ENCODE assay signal across 10 cellular contexts in the genomic region with DNA sequence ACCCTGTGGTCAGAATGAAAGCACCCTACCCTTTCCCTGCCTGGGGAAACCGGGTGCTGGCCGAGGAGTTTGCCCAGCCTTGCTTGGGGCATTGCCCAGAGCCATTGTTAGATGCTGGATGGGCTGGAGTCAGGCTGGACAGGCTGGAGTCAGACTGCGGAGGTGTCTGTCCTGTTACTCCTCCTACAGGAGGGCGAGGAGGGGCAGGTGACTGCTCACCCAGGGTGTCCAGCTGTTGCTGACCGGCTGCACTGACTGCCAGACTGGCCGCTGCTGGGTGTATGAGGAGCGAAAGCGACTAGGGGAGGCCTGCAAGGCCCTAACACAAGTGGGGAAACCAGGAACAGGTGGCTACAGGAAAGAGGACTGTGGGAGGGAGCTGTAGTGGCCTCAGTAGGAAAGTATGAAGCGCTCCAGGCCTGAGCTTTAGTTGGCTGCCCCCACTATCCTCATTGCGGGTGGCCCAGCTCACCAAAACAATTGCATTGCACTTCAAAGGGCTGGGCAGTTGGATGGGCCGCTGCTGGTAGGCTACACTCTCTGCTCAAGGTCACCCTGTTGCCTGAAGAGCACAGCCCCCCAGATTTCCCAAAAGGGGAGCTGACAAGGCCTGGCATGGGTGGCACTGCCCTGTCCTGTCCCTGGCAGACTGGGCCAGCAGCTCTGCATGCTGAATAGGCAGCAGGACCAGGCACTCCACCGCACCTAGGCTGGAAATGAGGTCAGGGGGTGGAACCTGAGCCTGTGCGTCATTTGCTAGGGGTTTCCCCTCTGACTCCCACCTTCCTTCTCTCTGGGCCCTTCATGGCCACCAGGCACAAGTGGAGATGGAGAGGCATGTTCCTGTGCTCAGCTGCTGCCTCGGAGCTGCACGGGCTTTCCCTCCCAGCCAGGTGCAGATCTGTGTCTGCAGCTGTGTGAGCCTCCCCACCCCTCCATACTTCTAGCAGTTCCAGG. TPM values are rescaled to one million over a fixed set of nuclear protein-coding genes. Genes with fewer than 3 reads are reported as not detected.
A peak's percentile ranks its signal among the peaks of the same experiment; 100 is the strongest.
DNase-seq lines count a peak whose midpoint lies in the region; ATAC-seq, FAIRE-seq and TF ChIP-seq lines count a peak whose summit lies in the region.
"Had no signal": no experiment of that assay in that cellular context is flagged by ENCODE, and none has a peak within 500 bp of the region (broad histone marks: within the 10 kb centered on the region; RNA-seq: fewer than 3 reads in every experiment).

No MANE protein-coding gene starts in this region.

- H3K9me3 Mint-ChIP-seq in stimulated activated naive CD8-positive, alpha-beta T cell treated with anti-CD3 and anti-CD28 coated beads, Interleukin-15, amount 100 ng/mL, for 72 hours, result no peaks in the 10 kb centered on the region

- H3K4me3 Mint-ChIP-seq in stimulated activated naive CD8-positive, alpha-beta T cell treated with anti-CD3 and anti-CD28 coated beads, Interleukin-15, amount 100 ng/mL, for 72 hours, result peak overlapping the region; percentile 64 to 68
- H3K4me3 Mint-ChIP-seq: B cell had no signal

- DNase-seq in A673 (ENCODE audit: low spot score) (no peak), HepG2 (ENCODE audit: low spot score) (no peak), NOMO-1 treated with DMSO at 0.1 percent for 48 hours (lab: John Stamatoyannopoulos, UW; ENCODE audit: unreplicated experiment) (no peak), foreskin melanocyte (no peak)
- peak; percentile 85 for DNase-seq in activated CD8-positive, alpha-beta memory T cell treated with anti-CD3 and anti-CD28 coated beads for 24 hours
- DNase-seq in stimulated activated naive CD8-positive, alpha-beta T cell treated with anti-CD3 and anti-CD28 coated beads, Interleukin-15, amount 100 ng/mL, for 72 hours, result peak; percentile 71 to 84

- no peak overlapping the region for H3K4me2 ChIP-seq in HepG2 (ENCODE audit: low read depth, low read length)

- no peak for TF ChIP-seq EP300 in HepG2 (IDR thresholded peaks at IDR 0.05; ENCODE audit: low read depth in 2 of 2, low read length in 2 of 2)
- TF ChIP-seq EP300 in HepG2 (CRISPR knock-in tag; IDR thresholded peaks at IDR 0.05; ENCODE audit: borderline replicate concordance), result no peak

- BruUV-seq in A673 (replicated peaks; lab: Mats Ljungman, UMichigan) (no TSS peak), HepG2 (replicated peaks; lab: Mats Ljungman, UMichigan) (no TSS peak)

- CTCF ChIA-PET in A673 (lab: Charles Lee) (interaction anchor here (0.6 to 1.8 kb wide), 2 partner anchors 11 to 94 kb away, joined by 4 to 5 read pairs; no protein-coding TSS in a partner anchor), HepG2 (lab: Yijun Ruan, JAX; ENCODE audit: low intra/inter-chr PET ratio, low total read pairs) (no interaction called here)

- no peak for TF ChIP-seq POLR2A in HepG2 (IDR thresholded peaks at IDR 0.05; ENCODE audit: insufficient read depth in 1 of 2, low read depth in 2 of 2, low read length in 2 of 2)

- H3K9ac ChIP-seq in HepG2 (ENCODE audit: insufficient read depth, low read depth, low read length), result no peak overlapping the region

- H3K36me3 ChIP-seq in A673 (ENCODE audit: insufficient read depth, low read length, poor library complexity, severe bottlenecking), result no peaks in the 10 kb centered on the region
- peaks cover 32 to 49% of the 10 kb centered on the region in 2 experiments for H3K36me3 ChIP-seq in HepG2 (replicated peaks in 1 of 2; ENCODE audit: control insufficient read depth in 1 of 2, insufficient read depth in 2 of 2, low read length in 2 of 2)

- intact Hi-C loops in A673 (cut with micrococcal nuclease; ENCODE audit: unreplicated experiment) (no loop called here), HepG2 (cut with micrococcal nuclease; ENCODE audit: unreplicated experiment) (no loop called here)

- H3K4me3 ChIP-seq in A673 (ENCODE audit: low read depth, low read length, poor library complexity, severe bottlenecking), result no peak overlapping the region
- no peak overlapping the region for H3K4me3 ChIP-seq in HepG2 (replicated peaks in 1 of 3; ENCODE audit: insufficient read depth in 1 of 3, low read depth in 2 of 3, low read length in 3 of 3)
- H3K4me3 ChIP-seq: PC-9 had no signal

- no peak for TF ChIP-seq CTCF in A673 (conservative IDR thresholded peaks at IDR 0.05; ENCODE audit: low read depth, low read length)
- no peak for TF ChIP-seq CTCF in HepG2 (CRISPR knock-in tag; IDR thresholded peaks at IDR 0.05)

- peak overlapping the region in 1 of 2 donors; percentile 86 for H3K27ac Mint-ChIP-seq in stimulated activated naive CD8-positive, alpha-beta T cell treated with anti-CD3 and anti-CD28 coated beads, Interleukin-15, amount 100 ng/mL, for 72 hours
- H3K27ac Mint-ChIP-seq: B cell had no signal

- H4K20me1 ChIP-seq in HepG2 (ENCODE audit: insufficient read depth, low read length), result peaks cover 10% of the 10 kb centered on the region

- H3K4me1 ChIP-seq in A673 (ENCODE audit: insufficient read depth, low read length, poor library complexity, severe bottlenecking), result peaks cover 30% of the 10 kb centered on the region
- peaks cover 31% of the 10 kb centered on the region for H3K4me1 ChIP-seq in HepG2 (ENCODE audit: insufficient read depth, low read length)

- in situ Hi-C loops in HepG2 (cut with HindIII; ENCODE audit: extremely low pct_ligation_motif_present, low pct_unique_long_range_greater_than_20kb), result no loop called here

- no peak overlapping the region for H2AFZ ChIP-seq in HepG2 (ENCODE audit: low read length)
- H2AFZ ChIP-seq: PC-9 had no signal

- H3K27me3 ChIP-seq in A673 (replicated peaks; ENCODE audit: insufficient read depth, low read depth, low read length, poor library complexity) (no peaks in the 10 kb centered on the region), HepG2 (ENCODE audit: control insufficient read depth in 1 of 2, insufficient read depth in 2 of 2, low read length in 2 of 2) (no peaks in the 10 kb centered on the region)

- no peak for TF ChIP-seq RAD21 in HepG2 (CRISPR knock-in tag; IDR thresholded peaks at IDR 0.05)

- ATAC-seq in HG02852 (IDR thresholded peaks at IDR 0.05; ENCODE audit: unreplicated experiment), result peak; percentile 57
- peak; percentile 4; the same call in 2 of the 3 replicates for ATAC-seq in HepG2
- peak; percentile 97 for ATAC-seq in stimulated activated naive CD8-positive, alpha-beta T cell treated with anti-CD3 and anti-CD28 coated beads, Interleukin-15, amount 100 ng/mL, for 72 hours
- no peak for ATAC-seq in GM19455 (IDR thresholded peaks at IDR 0.05; ENCODE audit: unreplicated experiment)

- H3K9me3 ChIP-seq in A673 (ENCODE audit: low read depth, low read length, poor library complexity, severe bottlenecking) (no peaks in the 10 kb centered on the region), HepG2 (ENCODE audit: low read length) (no peaks in the 10 kb centered on the region)

- H3K27ac ChIP-seq in A673 (ENCODE audit: low read depth, low read length, poor library complexity, severe bottlenecking) (peak overlapping the region; percentile 77), HepG2 (ENCODE audit: extremely low read length, insufficient read depth, low read length) (no peak overlapping the region)
- H3K27ac ChIP-seq: PC-9 had no signal

- WGBS in HepG2 (ENCODE audit: low lambda C conversion rate), result 92% methylated on average over 15 of the region's 15 CpGs

- POLR2A ChIA-PET in A673 (lab: Charles Lee; ENCODE audit: low non-redundant PET) (no interaction called here), HepG2 (lab: Yijun Ruan, JAX) (interaction anchor here (0.5 to 0.6 kb wide), 2 partner anchors 39 to 111 kb away, joined by 3 to 4 read pairs; no protein-coding TSS in a partner anchor)

- H3K4me1 Mint-ChIP-seq in stimulated activated naive CD8-positive, alpha-beta T cell treated with anti-CD3 and anti-CD28 coated beads, Interleukin-15, amount 100 ng/mL, for 72 hours, result peaks cover 54% of the 10 kb centered on the region

- peaks cover 12% of the 10 kb centered on the region for H3K79me2 ChIP-seq in HepG2 (ENCODE audit: insufficient read depth, low read length)

- FAIRE-seq in HepG2 (lab: Jason Lieb, UNC), result no peak

- no peaks in the 10 kb centered on the region for H3K27me3 Mint-ChIP-seq in stimulated activated naive CD8-positive, alpha-beta T cell treated with anti-CD3 and anti-CD28 coated beads, Interleukin-15, amount 100 ng/mL, for 72 hours

RNA-seq across cellular contexts. Expression of gene LDHD, which starts 18.4 kb away (rescaled TPM):
- total RNA-seq in A673 (2021), result 0.39 TPM in 1 of 2 replicates, not detected in the other
- 9.1 and 9.3 TPM in 2 replicates for total RNA-seq in HepG2 (2016; rRNA removed; fragmentation: Illumina TruSeq; extraction: Trizol)
- 0.62 and 0.71 TPM in 2 replicates for total RNA-seq in HepG2 (2016; cell fraction: cytosol; rRNA removed; fragmentation: Illumina TruSeq; extraction: Trizol; ENCODE audit: low read depth)
- 8.4 and 10.2 TPM in 2 replicates for total RNA-seq in HepG2 (2016; cell fraction: insoluble cytoplasmic fraction; rRNA removed; fragmentation: Illumina TruSeq; extraction: Trizol)
- total RNA-seq in HepG2 (2016; cell fraction: membrane; rRNA removed; fragmentation: Illumina TruSeq; extraction: Trizol), result 1.7 and 2.0 TPM in 2 replicates
- total RNA-seq in HepG2 (2016; cell fraction: nucleus; rRNA removed; fragmentation: Illumina TruSeq; extraction: Trizol), result 7.0 and 9.0 TPM in 2 replicates
- polyA plus RNA-seq in HepG2 (2011; rRNA removed), result 9.8 and 12.1 TPM in 2 replicates
- 7.9 and 13.1 TPM in 2 replicates for polyA plus RNA-seq in HepG2 (2011; cell fraction: cytosol; rRNA removed)
- 32.0 and 36.9 TPM in 2 replicates for polyA plus RNA-seq in HepG2 (2011; cell fraction: nucleus; rRNA removed)
- 5.5 and 7.8 TPM in 2 replicates for polyA plus RNA-seq in HepG2 (2012)
- 0.62 and 0.71 TPM in 2 replicates for polyA plus RNA-seq in HepG2 (2016; cell fraction: cytosol; fragmentation: Illumina TruSeq; extraction: Trizol; ENCODE audit: low read depth)
- 7.5 and 8.7 TPM in 2 replicates for polyA plus RNA-seq in HepG2 (2016; cell fraction: insoluble cytoplasmic fraction; fragmentation: Illumina TruSeq; extraction: Trizol; ENCODE audit: low read depth)
- 1.4 and 1.6 TPM in 2 replicates for polyA plus RNA-seq in HepG2 (2016; cell fraction: membrane; fragmentation: Illumina TruSeq; extraction: Trizol; ENCODE audit: low read depth)
- polyA plus RNA-seq in HepG2 (2016; cell fraction: nucleus; fragmentation: Illumina TruSeq; extraction: Trizol; ENCODE audit: insufficient read depth, low read depth), result 12.5 and 13.2 TPM in 2 replicates
- 0.56 and 16.0 TPM in 2 replicates for polyA minus RNA-seq in HepG2 (2011; rRNA and poly(A)+ RNA removed; ENCODE audit: low replicate concordance)
- polyA minus RNA-seq in HepG2 (2011; cell fraction: cytosol; rRNA and poly(A)+ RNA removed), result 5.1 and 5.6 TPM in 2 replicates
- polyA minus RNA-seq in HepG2 (2011; cell fraction: nucleus; rRNA and poly(A)+ RNA removed), result 11.2 and 12.2 TPM in 2 replicates
- total RNA-seq: B cell had no signal

RNA-seq across cellular contexts. Expression of gene ZFP1, which starts 50.1 kb away (rescaled TPM):
- total RNA-seq in A673 (2021) (22.6 and 23.3 TPM in 2 replicates), HepG2 (2016; rRNA removed; fragmentation: Illumina TruSeq; extraction: Trizol) (14.0 and 18.8 TPM in 2 replicates)
- 2.3 TPM in 2 replicates for total RNA-seq in HepG2 (2016; cell fraction: cytosol; rRNA removed; fragmentation: Illumina TruSeq; extraction: Trizol; ENCODE audit: low read depth)
- total RNA-seq in HepG2 (2016; cell fraction: insoluble cytoplasmic fraction; rRNA removed; fragmentation: Illumina TruSeq; extraction: Trizol), result 13.8 and 20.4 TPM in 2 replicates
- 8.4 and 9.4 TPM in 2 replicates for total RNA-seq in HepG2 (2016; cell fraction: membrane; rRNA removed; fragmentation: Illumina TruSeq; extraction: Trizol)
- 13.2 and 13.5 TPM in 2 replicates for total RNA-seq in HepG2 (2016; cell fraction: nucleus; rRNA removed; fragmentation: Illumina TruSeq; extraction: Trizol)
- 6.6 and 8.3 TPM in 2 replicates for polyA plus RNA-seq in HepG2 (2011; rRNA removed)
- 3.6 and 6.5 TPM in 2 replicates for polyA plus RNA-seq in HepG2 (2011; cell fraction: cytosol; rRNA removed)
- 4.8 TPM in 2 replicates for polyA plus RNA-seq in HepG2 (2011; cell fraction: nucleus; rRNA removed)
- polyA plus RNA-seq in HepG2 (2012), result 9.9 and 11.6 TPM in 2 replicates
- polyA plus RNA-seq in HepG2 (2016; cell fraction: cytosol; fragmentation: Illumina TruSeq; extraction: Trizol; ENCODE audit: low read depth), result 0.85 and 1.1 TPM in 2 replicates
- polyA plus RNA-seq in HepG2 (2016; cell fraction: insoluble cytoplasmic fraction; fragmentation: Illumina TruSeq; extraction: Trizol; ENCODE audit: low read depth), result 14.9 and 16.4 TPM in 2 replicates
- 3.1 and 3.8 TPM in 2 replicates for polyA plus RNA-seq in HepG2 (2016; cell fraction: membrane; fragmentation: Illumina TruSeq; extraction: Trizol; ENCODE audit: low read depth)
- 13.5 and 13.6 TPM in 2 replicates for polyA plus RNA-seq in HepG2 (2016; cell fraction: nucleus; fragmentation: Illumina TruSeq; extraction: Trizol; ENCODE audit: insufficient read depth, low read depth)
- polyA minus RNA-seq in HepG2 (2011; rRNA and poly(A)+ RNA removed; ENCODE audit: low replicate concordance), result 9.0 and 12.5 TPM in 2 replicates
- 14.7 and 14.8 TPM in 2 replicates for polyA minus RNA-seq in HepG2 (2011; cell fraction: cytosol; rRNA and poly(A)+ RNA removed)
- 12.1 and 16.3 TPM in 2 replicates for polyA minus RNA-seq in HepG2 (2011; cell fraction: nucleus; rRNA and poly(A)+ RNA removed)

Comparison
In these comparisons a context has a peak if more than half of its experiments do, and no peak if none do; other contexts are left out.
1. DNase-seq: peak in activated CD8-positive, alpha-beta memory T cell treated with anti-CD3 and anti-CD28 coated beads for 24 hours (single experiment) and stimulated activated naive CD8-positive, alpha-beta T cell treated with anti-CD3 and anti-CD28 coated beads, Interleukin-15, amount 100 ng/mL, for 72 hours (2 of 2); none in A673 (single experiment), HepG2 (single experiment), NOMO-1 treated with DMSO at 0.1 percent for 48 hours (single experiment) and foreskin melanocyte (single experiment).